In genomic region chr17:59859444-59860025, GRCh38 we compare ENCODE assay signal across 8 cellular contexts. TPM values are rescaled to one million over a fixed set of nuclear protein-coding genes. Genes with fewer than 3 reads are reported as not detected.
DNase-seq lines count a peak whose midpoint lies in the region; ATAC-seq, FAIRE-seq and TF ChIP-seq lines count a peak whose summit lies in the region.

No MANE protein-coding gene starts in this region.

- no peak overlapping the region for H3K9ac ChIP-seq in parathyroid adenoma

- H3K4me3 ChIP-seq in PC-9 (no peak overlapping the region), parathyroid adenoma (ENCODE audit: low read depth, low read length) (no peak overlapping the region)

- no peaks in the 10 kb centered on the region for H3K27me3 Mint-ChIP-seq in activated T-cell treated with anti-CD3 and anti-CD28 coated beads, Interleukin-2, amount 50 U/mL, for 4 hours (ENCODE audit: low read depth)

- peak overlapping the region; percentile 41 for H3K4me2 ChIP-seq in PC-9
- no peak overlapping the region for H3K4me2 ChIP-seq in parathyroid adenoma (ENCODE audit: low read length)

- DNase-seq in activated T-cell treated with anti-CD3 and anti-CD28 coated beads, Interleukin-2, amount 50 U/mL, for 4 hours, result no peak
- no peak for DNase-seq in activated T-cell treated with anti-CD3 and anti-CD28 coated beads, Interleukin-2, amount 50 U/mL, for 48 hours
- DNase-seq in PC-9 (no peak), GM19240 (ENCODE audit: insufficient read length, low spot score) (no peak), NCI-H1105 treated with DMSO at 0.1 percent for 48 hours (lab: John Stamatoyannopoulos, UW) (no peak)

- intact Hi-C loops in PC-9 (cut with micrococcal nuclease; ENCODE audit: unreplicated experiment), result loop anchor here (1.0 to 2.0 kb wide), 2 partner anchors 15 to 106 kb away; no protein-coding TSS in a partner anchor

- TF ChIP-seq CTCF in PC-9 (conservative IDR thresholded peaks at IDR 0.05) (peak; percentile 90), parathyroid adenoma (IDR thresholded peaks at IDR 0.05) (peak; percentile 39)

- peak; percentile 89 for FAIRE-seq in endometrium (lab: Jason Lieb, UNC)

- H3K79me2 ChIP-seq in PC-9 (ENCODE audit: low read depth) (peaks cover 3% of the 10 kb centered on the region; the same call in 1 of the 2 replicates), parathyroid adenoma (no peaks in the 10 kb centered on the region)

- POLR2A ChIA-PET in PC-9 (lab: Charles Lee; ENCODE audit: unreplicated experiment), result interaction anchor here (0.6 to 1.0 kb wide), 6 partner anchors 10 to 734 kb away, joined by 3 to 33 read pairs (median 8); no protein-coding TSS in a partner anchor

- ATAC-seq in activated T-cell treated with anti-CD3 and anti-CD28 coated beads, Interleukin-2, amount 50 U/mL, for 4 hours, result peak; percentile 71 to 74
- no peak for ATAC-seq in GM19463 (IDR thresholded peaks at IDR 0.05; ENCODE audit: unreplicated experiment)

- H3K9me3 ChIP-seq in PC-9 (ENCODE audit: insufficient read depth, low read depth) (no peaks in the 10 kb centered on the region), parathyroid adenoma (ENCODE audit: control insufficient read depth, low read length) (no peaks in the 10 kb centered on the region)

- H3K36me3 ChIP-seq in PC-9 (ENCODE audit: low read depth) (no peaks in the 10 kb centered on the region), parathyroid adenoma (ENCODE audit: control insufficient read depth, insufficient read depth, low read length) (no peaks in the 10 kb centered on the region)

- no peaks in the 10 kb centered on the region for H3K27me3 ChIP-seq in PC-9 (ENCODE audit: insufficient read depth, low read depth)
- no peaks in the 10 kb centered on the region for H3K27me3 ChIP-seq in parathyroid adenoma (ENCODE audit: control insufficient read depth, insufficient read depth, low read length)

- H3K27ac ChIP-seq in PC-9, result peak overlapping the region; percentile 98
- H3K27ac ChIP-seq in parathyroid adenoma, result no peak overlapping the region

- H4K20me1 ChIP-seq in PC-9 (ENCODE audit: insufficient read depth), result no peaks in the 10 kb centered on the region

- H3F3A ChIP-seq in PC-9 (ENCODE audit: insufficient read depth, low read depth), result peaks cover 57% of the 10 kb centered on the region

- BruUV-seq in PC-9 (replicated peaks; lab: Mats Ljungman, UMichigan), result no TSS peak

- no peaks in the 10 kb centered on the region for H3K9me2 ChIP-seq in PC-9 (ENCODE audit: insufficient read depth)

- no peaks in the 10 kb centered on the region for H3K9me3 Mint-ChIP-seq in activated T-cell treated with anti-CD3 and anti-CD28 coated beads, Interleukin-2, amount 50 U/mL, for 4 hours

- peaks cover 17% of the 10 kb centered on the region for H3K4me1 Mint-ChIP-seq in activated T-cell treated with anti-CD3 and anti-CD28 coated beads, Interleukin-2, amount 50 U/mL, for 4 hours (ENCODE audit: low read depth)

- H3K4me3 Mint-ChIP-seq in activated T-cell treated with anti-CD3 and anti-CD28 coated beads, Interleukin-2, amount 50 U/mL, for 4 hours, result no peak overlapping the region

- no peak overlapping the region for H2AFZ ChIP-seq in PC-9
- H2AFZ ChIP-seq in parathyroid adenoma, result no peak overlapping the region

- peaks cover 9% of the 10 kb centered on the region for H3K36me3 Mint-ChIP-seq in activated T-cell treated with anti-CD3 and anti-CD28 coated beads, Interleukin-2, amount 50 U/mL, for 4 hours (ENCODE audit: insufficient read depth)

- peaks cover 48% of the 10 kb centered on the region for H3K4me1 ChIP-seq in PC-9 (replicated peaks; ENCODE audit: insufficient read depth)
- H3K4me1 ChIP-seq in parathyroid adenoma, result no peaks in the 10 kb centered on the region

- CTCF ChIA-PET in PC-9 (lab: Charles Lee), result interaction anchor here (0.5 to 2.1 kb wide), 8 partner anchors 14 to 259 kb away, joined by 4 to 28 read pairs (median 6); no protein-coding TSS in a partner anchor

RNA-seq across cellular contexts. Expression of gene TUBD1, which starts 33.2 kb away (rescaled TPM):
- 1 to 10 TPM; 6.5 to 9.6 (median 8.0) TPM for total RNA-seq in activated T-cell treated with anti-CD3 and anti-CD28 coated beads, Interleukin-2, amount 50 U/mL, for 4 hours
- 11.8 and 13.5 TPM in 2 replicates for total RNA-seq in PC-9 (2021)

RNA-seq across cellular contexts. Expression of gene RPS6KB1, which starts 33.4 kb away (rescaled TPM):
- total RNA-seq in activated T-cell treated with anti-CD3 and anti-CD28 coated beads, Interleukin-2, amount 50 U/mL, for 4 hours, result 10 to 100 TPM; 45.3 to 50.1 (median 49.6) TPM
- total RNA-seq in PC-9 (2021), result 31.4 and 41.8 TPM in 2 replicates
